Comparison of ENCODE assay signal across 14 cellular contexts in genomic region chr6:11606287-11606686, GRCh38.
A peak's percentile ranks its signal among the peaks of the same experiment; 100 is the strongest.
DNase-seq lines count a peak whose midpoint lies in the region; ATAC-seq, FAIRE-seq and TF ChIP-seq lines count a peak whose summit lies in the region.
"Had no signal": no experiment of that assay in that cellular context is flagged by ENCODE, and none has a peak within 500 bp of the region (broad histone marks: within the 10 kb centered on the region; RNA-seq: fewer than 3 reads in every experiment).

No MANE protein-coding gene starts in this region.

- H3K4me1 ChIP-seq in ascending aorta (peaks cover 12 to 36% of the 10 kb centered on the region in 2 donors), small intestine (ENCODE audit: control insufficient read depth in 2 of 2, insufficient read depth in 1 of 2, low read depth in 1 of 2, low read length in 1 of 2) (peaks cover 0 to 10% of the 10 kb centered on the region in 2 donors)

- FAIRE-seq in small intestine (lab: Jason Lieb, UNC) = no peak

- 8 to 39% (median 23%) methylated on average over 7 of the region's 7 CpGs for WGBS in small intestine, 3 donors

- H3K9me3 ChIP-seq in ascending aorta (no peaks in the 10 kb centered on the region), small intestine (ENCODE audit: control insufficient read depth, low read depth) (no peaks in the 10 kb centered on the region)
- H3K9me3 ChIP-seq: BLaER1 treated with 17β-estradiol and CSF1 and Interleukin-3, amounts not matched to agents 10 nM and 100 nM had no signal

- no peak overlapping the region for H3K4me3 ChIP-seq in ascending aorta
- no peak overlapping the region for H3K4me3 ChIP-seq in small intestine (ENCODE audit: low read depth in 1 of 2, low read length in 2 of 2)
- H3K4me3 ChIP-seq: BLaER1 treated with 17β-estradiol and CSF1 and Interleukin-3, amounts not matched to agents 10 nM and 100 nM had no signal

- no peak for ATAC-seq in GM18873 (IDR thresholded peaks at IDR 0.05; ENCODE audit: low FRiP score, unreplicated experiment)
- ATAC-seq in HG03354 (IDR thresholded peaks at IDR 0.05; ENCODE audit: poor library complexity, severe bottlenecking, unreplicated experiment) = no peak
- ATAC-seq: activated naive CD8-positive, alpha-beta T cell treated with anti-CD3 and anti-CD28 coated beads, Interleukin-2, amount 50 U/mL, for 24 hours; stimulated activated memory B cell treated with anti-CD40 and anti-IgM and Interleukin-4, amounts not matched to agents 10 μg/mL and 1 μg/mL and 100 μg/mL, for 72 hours had no signal

- H3K27me3 ChIP-seq in ascending aorta (no peaks in the 10 kb centered on the region), small intestine (ENCODE audit: control insufficient read depth in 2 of 2, insufficient read depth in 2 of 2, low read length in 2 of 2) (no peaks in the 10 kb centered on the region)
- H3K27me3 ChIP-seq: BLaER1 treated with 17β-estradiol and CSF1 and Interleukin-3, amounts not matched to agents 10 nM and 100 nM had no signal

- intact Hi-C loops in ascending aorta (cut with DNase I) = loop anchor here (5.0 to 10.0 kb wide), 3 partner anchors 159 to 879 kb away; partner anchors contain the start of gene HIVEP1

- TF ChIP-seq CTCF in ascending aorta (IDR thresholded peaks at IDR 0.05) = no peak

- H3K36me3 ChIP-seq in ascending aorta = no peaks in the 10 kb centered on the region
- H3K36me3 ChIP-seq in small intestine (ENCODE audit: control insufficient read depth in 2 of 2, insufficient read depth in 2 of 2, low read length in 2 of 2) = no peaks in the 10 kb centered on the region
- H3K36me3 ChIP-seq: BLaER1 treated with 17β-estradiol and CSF1 and Interleukin-3, amounts not matched to agents 10 nM and 100 nM had no signal

- DNase-seq in NCI-H1092 (lab: John Stamatoyannopoulos, UW) (peak; percentile 76), ascending aorta (ENCODE audit: low spot score in 2 of 2) (no peak), kidney glomerular epithelial cell (lab: John Stamatoyannopoulos, UW) (peak; percentile 24), small intestine (peak; percentile 12), HCEC 1CT (no peak), pons (ENCODE audit: low spot score) (no peak)
- DNase-seq: activated naive CD8-positive, alpha-beta T cell treated with anti-CD3 and anti-CD28 coated beads, Interleukin-2, amount 50 U/mL, for 24 hours; left cardiac atrium; NCI-H510A treated with DMSO at 0.1 percent for 48 hours; stimulated activated CD4-positive, alpha-beta T cell treated with anti-CD3 and anti-CD28 coated beads, Interleukin-1b, Interleukin-23, amount 100 ng/mL, for 48 hours had no signal

- H3K27ac ChIP-seq in ascending aorta (peak overlapping the region; percentile 3 to 42), small intestine (ENCODE audit: low read depth in 1 of 2, low read length in 1 of 2) (peak overlapping the region in 1 of 2 donors; percentile 27)
- H3K27ac ChIP-seq: BLaER1 treated with 17β-estradiol and CSF1 and Interleukin-3, amounts not matched to agents 10 nM and 100 nM had no signal

Comparison
In these comparisons a context has a peak if more than half of its experiments do, and no peak if none do; other contexts are left out.
1. DNase-seq: peak in NCI-H1092 (single experiment), kidney glomerular epithelial cell (single experiment) and small intestine (single experiment); none in ascending aorta (0 of 2), HCEC 1CT (single experiment) and pons (single experiment).